Comparison of ENCODE assay signal across 22 cellular contexts in genomic region chr10:75342397-75342796, GRCh38. TPM values are rescaled to one million over a fixed set of nuclear protein-coding genes. Genes with fewer than 3 reads are reported as not detected.
DNase-seq lines count a peak whose midpoint lies in the region; ATAC-seq and TF ChIP-seq lines count a peak whose summit lies in the region.
"Had no signal": no experiment of that assay in that cellular context is flagged by ENCODE, and none has a peak within 500 bp of the region (broad histone marks: within the 10 kb centered on the region; RNA-seq: fewer than 3 reads in every experiment).

No MANE protein-coding gene starts in this region.

- H3K36me3 Mint-ChIP-seq in H9 (ENCODE audit: insufficient read depth in 1 of 3, low read depth in 3 of 3): no peaks in the 10 kb centered on the region; a peak in 1 of 7 replicates
- H3K36me3 Mint-ChIP-seq: CD4-positive, CD25-positive, alpha-beta regulatory T cell; CD8-positive, alpha-beta memory T cell; IgD-negative memory B cell had no signal

- no peak overlapping the region for H3K27ac ChIP-seq in H9 (ENCODE audit: insufficient read length, low read depth, low read length)
- no peak overlapping the region for H3K27ac ChIP-seq in WERI-Rb-1

- no peak overlapping the region for H2BK5ac ChIP-seq in H9 (ENCODE audit: insufficient read length, low read length)

- DNase-seq in H9 (peak; percentile 23), iPS-NIHi11 (ENCODE audit: low spot score) (peak; percentile 43), myocyte (ENCODE audit: low read depth) (peak; percentile 36), EL (no peak), WERI-Rb-1 (no peak)
- DNase-seq: ACHN; BE2C; C1 segment of cervical spinal cord; CD4-positive, CD25-positive, alpha-beta regulatory T cell; CD8-positive, alpha-beta memory T cell; COR-L47; DMS 273 treated with DMSO at 0.1 percent for 48 hours; DMS53; DND-41; GF-D8; HFFc6; KBM-7 had no signal

- no peak overlapping the region for H4K91ac ChIP-seq in H9 (ENCODE audit: insufficient read length, low read depth, low read length)

- no peak overlapping the region for H3K4me3 ChIP-seq in WERI-Rb-1 (ENCODE audit: low read depth, low read length)

- H4K8ac ChIP-seq in H9 (replicated peaks; ENCODE audit: insufficient read length, low read depth, low read length): no peak overlapping the region

- WGBS in H9 (ENCODE audit: extremely low coverage, insufficient read length, low lambda C conversion rate): no CpG with 5 or more reads among the region's 5 CpGs

- H3K27me3 ChIP-seq in H9 (ENCODE audit: insufficient read depth, low read length) (no peaks in the 10 kb centered on the region), WERI-Rb-1 (ENCODE audit: insufficient read depth, low read depth, severe bottlenecking) (no peaks in the 10 kb centered on the region)
- H3K27me3 ChIP-seq: BE2C had no signal

- no peaks in the 10 kb centered on the region for H3K79me2 ChIP-seq in H9 (ENCODE audit: insufficient read depth, low read length)

- peaks cover 2% of the 10 kb centered on the region for H3K4me1 ChIP-seq in H9 (ENCODE audit: insufficient read depth, low read length)
- H3K4me1 ChIP-seq: BE2C had no signal

- no peaks in the 10 kb centered on the region for H4K20me1 ChIP-seq in H9 (ENCODE audit: control insufficient read depth, insufficient read depth, insufficient read length)

- H3K4me3 Mint-ChIP-seq in H9: no peak overlapping the region; a peak in 1 of 5 replicates
- H3K4me3 Mint-ChIP-seq: CD4-positive, CD25-positive, alpha-beta regulatory T cell; CD8-positive, alpha-beta memory T cell; HFFc6; IgD-negative memory B cell had no signal

- H3K79me1 ChIP-seq in H9 (ENCODE audit: insufficient read depth, low read depth, low read length, poor library complexity, severe bottlenecking): no peaks in the 10 kb centered on the region

- no peak overlapping the region for H3T11ph ChIP-seq in H9 (ENCODE audit: low read length)

- H3K36me3 ChIP-seq in WERI-Rb-1: no peaks in the 10 kb centered on the region
- H3K36me3 ChIP-seq: BE2C had no signal

- no peak overlapping the region for H3K14ac ChIP-seq in H9 (ENCODE audit: insufficient read depth, low read length)

- H2BK20ac ChIP-seq in H9 (ENCODE audit: low read depth, low read length, poor library complexity, severe bottlenecking): no peak overlapping the region

- H4K5ac ChIP-seq in H9 (ENCODE audit: insufficient read length, low read depth, low read length): no peak overlapping the region

- H3K4ac ChIP-seq in H9 (ENCODE audit: low read depth, low read length): no peak overlapping the region

- no peak overlapping the region for H3K9ac ChIP-seq in H9 (ENCODE audit: extremely low read depth, insufficient read length, low read length)

- no peak overlapping the region for H2BK120ac ChIP-seq in H9 (ENCODE audit: low read depth, low read length, poor library complexity, severe bottlenecking)

- TF ChIP-seq CTCF in H9 (conservative IDR thresholded peaks at IDR 0.05): no peak
- TF ChIP-seq CTCF in WERI-Rb-1 (IDR thresholded peaks at IDR 0.05; ENCODE audit: low read depth, low read length): no peak

- ATAC-seq in HG02798 (IDR thresholded peaks at IDR 0.05; ENCODE audit: poor library complexity, unreplicated experiment) (no peak), HG02571 (IDR thresholded peaks at IDR 0.05; ENCODE audit: unreplicated experiment) (no peak)
- ATAC-seq: HCT116, HepG2 had no signal

- H3K4me2 ChIP-seq in H9 (ENCODE audit: insufficient read depth, insufficient read length, low read length): no peak overlapping the region

- peaks cover 5 to 7% of the 10 kb centered on the region in 2 experiments; a peak in 4 of 5 replicates for H3K9me3 Mint-ChIP-seq in H9
- H3K9me3 Mint-ChIP-seq: CD4-positive, CD25-positive, alpha-beta regulatory T cell; CD8-positive, alpha-beta memory T cell; HFFc6 had no signal

- H2BK12ac ChIP-seq in H9 (ENCODE audit: insufficient read length, low read depth, low read length): no peak overlapping the region

- H3K56ac ChIP-seq in H9 (ENCODE audit: insufficient read length, low read depth, low read length): no peak overlapping the region

- H3K23ac ChIP-seq in H9 (ENCODE audit: insufficient read length, low read depth, low read length): no peak overlapping the region

- no peak overlapping the region for H2AFZ ChIP-seq in H9 (ENCODE audit: low read length)

- H2BK15ac ChIP-seq in H9 (ENCODE audit: low read depth, low read length): no peak overlapping the region

- peaks cover 11% of the 10 kb centered on the region for H3K27me3 Mint-ChIP-seq in H9 (ENCODE audit: low read depth)

- peaks cover 4 to 7% of the 10 kb centered on the region in 2 experiments for H3K4me1 Mint-ChIP-seq in H9
- H3K4me1 Mint-ChIP-seq: CD4-positive, CD25-positive, alpha-beta regulatory T cell; CD8-positive, alpha-beta memory T cell; IgD-negative memory B cell had no signal

- H3K9me3 ChIP-seq in H9 (ENCODE audit: control insufficient read depth, low read depth, low read length) (no peaks in the 10 kb centered on the region), WERI-Rb-1 (ENCODE audit: severe bottlenecking) (peaks cover 10% of the 10 kb centered on the region)
- H3K9me3 ChIP-seq: BE2C had no signal

- no peak overlapping the region for H3K18ac ChIP-seq in H9 (ENCODE audit: insufficient read length, low read depth, low read length)

- no peak overlapping the region for H2AK5ac ChIP-seq in H9 (ENCODE audit: insufficient read length, low read length)

- H3K23me2 ChIP-seq in H9 (ENCODE audit: insufficient read length, low read depth, low read length, poor library complexity, severe bottlenecking): no peaks in the 10 kb centered on the region

- H3K27ac Mint-ChIP-seq in H9: no peak overlapping the region
- H3K27ac Mint-ChIP-seq: CD4-positive, CD25-positive, alpha-beta regulatory T cell; CD8-positive, alpha-beta memory T cell; HFFc6; IgD-negative memory B cell had no signal

RNA-seq across cellular contexts. Expression of gene ZNF503, which starts 59.2 kb away (rescaled TPM):
- total RNA-seq in H9 (2021) (0.09 and 0.13 TPM in 2 replicates), myocyte (4.6 and 9.9 TPM in 2 replicates)
- polyA plus RNA-seq in myocyte (2012): 7.5 TPM
- total RNA-seq: CD4-positive, CD25-positive, alpha-beta regulatory T cell had no signal
- polyA plus RNA-seq: CD4-positive, CD25-positive, alpha-beta regulatory T cell; CD8-positive, alpha-beta memory T cell; IgD-negative memory B cell had no signal

Comparison
In these comparisons a context has a peak if more than half of its experiments do, and no peak if none do; other contexts are left out.
1. DNase-seq: peak in H9 (single experiment), iPS-NIHi11 (single experiment) and myocyte (single experiment); none in EL (single experiment) and WERI-Rb-1 (single experiment).